ENCODE assay signal across 1 cellular context in genomic region chr2:161160226-161161073, GRCh38.
TF ChIP-seq lines count a peak whose summit lies in the region.

Gene TANK (plus strand): TSS chr2:161160428. CDS start chr2:161179663, 19,235 bp downstream.

TF ChIP-seq in GM12878, 131 proteins besides CTCF, POLR2A, EP300 and RAD21 (continued from another document):
- peak; percentile 61 for TF ChIP-seq REST (IDR thresholded peaks at IDR 0.05; ENCODE audit: low read depth, low read length)
- TF ChIP-seq WRNIP1 (IDR thresholded peaks at IDR 0.05; ENCODE audit: borderline replicate concordance, low read depth, low read length), result 0 out of 2 replicates have a peak, but pooled peaks have one; percentile 14
- TF ChIP-seq MTA3 (IDR thresholded peaks at IDR 0.05; ENCODE audit: borderline replicate concordance, low read length), result no peak; the same call in 1 of the 2 replicates
- TF ChIP-seq NBN (IDR thresholded peaks at IDR 0.05), result peak; percentile 72; the same call in 1 of the 2 replicates
- TF ChIP-seq NR2F1 (conservative IDR thresholded peaks at IDR 0.05), result no peak; the same call in 1 of the 2 replicates
- TF ChIP-seq CEBPZ (IDR thresholded peaks at IDR 0.05; ENCODE audit: low read depth, low read length), result no peak
- TF ChIP-seq SMAD5 (IDR thresholded peaks at IDR 0.05; ENCODE audit: low read depth), result peak; percentile 64; the same call in 1 of the 2 replicates
- TF ChIP-seq SP1 (IDR thresholded peaks at IDR 0.05; ENCODE audit: low read depth, low read length), result no peak
